ENCODE assay signal across 10 cellular contexts in the genomic region with DNA sequence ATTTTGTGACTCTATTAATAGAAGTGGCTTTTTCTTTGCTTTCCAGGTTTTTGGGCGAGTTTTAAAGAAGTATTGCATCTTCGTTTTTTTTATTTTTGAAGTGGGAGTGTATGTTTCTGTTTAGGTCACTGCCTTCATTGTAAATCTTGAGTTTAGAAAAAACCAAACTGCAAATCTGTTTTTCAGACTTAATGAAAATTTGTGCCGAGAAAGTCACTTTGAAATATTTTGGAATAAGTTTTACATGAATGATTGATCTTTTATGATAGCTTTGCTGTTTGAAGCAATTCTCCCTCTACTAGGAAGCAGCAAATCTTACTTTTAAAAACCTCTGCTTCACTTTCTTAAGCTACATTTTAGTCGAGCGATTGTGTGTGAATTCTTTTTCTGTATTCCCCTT. TPM values are rescaled to one million over a fixed set of nuclear protein-coding genes. Genes with fewer than 3 reads are reported as not detected.
DNase-seq lines count a peak whose midpoint lies in the region; ATAC-seq and TF ChIP-seq lines count a peak whose summit lies in the region.
"Had no signal": no experiment of that assay in that cellular context is flagged by ENCODE, and none has a peak within 500 bp of the region (broad histone marks: within the 10 kb centered on the region; RNA-seq: fewer than 3 reads in every experiment).

No MANE protein-coding gene starts in this region.

- no peaks in the 10 kb centered on the region for H3K27me3 Mint-ChIP-seq in naive thymus-derived CD8-positive, alpha-beta T cell

- H3K4me1 Mint-ChIP-seq in naive thymus-derived CD8-positive, alpha-beta T cell, result peaks cover 42 to 87% (median 75%) of the 10 kb centered on the region in 4 donors

- H3K27ac ChIP-seq in HUES6 (ENCODE audit: low read depth, low read length), result peak overlapping the region; percentile 22; the same call in 1 of the 2 replicates

- peaks cover 0 to 2% (median 0%) of the 10 kb centered on the region in 9 donors for H3K9me3 Mint-ChIP-seq in naive thymus-derived CD8-positive, alpha-beta T cell

- DNase-seq in AG10803 (ENCODE audit: low read depth), result no peak
- DNase-seq in choroid plexus epithelial cell (ENCODE audit: low read depth), result no peak
- DNase-seq in naive thymus-derived CD8-positive, alpha-beta T cell, result no peak
- DNase-seq in COLO668 (lab: John Stamatoyannopoulos, UW; ENCODE audit: unreplicated experiment), result no peak
- no peak for DNase-seq in amniotic stem cell (lab: John Stamatoyannopoulos, UW)
- no peak for DNase-seq in HK-2 (ENCODE audit: unreplicated experiment)
- DNase-seq: NCI-H1694; stimulated activated CD4-positive, alpha-beta T cell treated with anti-CD3 and anti-CD28 coated beads, Interleukin-4, amount 100 ng/mL, for 1 hour had no signal

- POLR2A ChIA-PET in naive thymus-derived CD8-positive, alpha-beta T cell (lab: Charles Lee), result interaction anchor here (0.7 to 5.7 kb wide), 3 partner anchors 64 to 165 kb away, joined by 3 to 69 read pairs (median 3); partner anchors contain the start of genes ELAC1 and ME2

- peak overlapping the region; percentile 89 to 99 (median 95) for H3K4me3 Mint-ChIP-seq in naive thymus-derived CD8-positive, alpha-beta T cell

- H3K27me3 ChIP-seq in HUES6 (ENCODE audit: control insufficient read depth, insufficient read depth, low read length), result no peaks in the 10 kb centered on the region

- no peaks in the 10 kb centered on the region for H3K9me3 ChIP-seq in HUES6 (ENCODE audit: control insufficient read depth, insufficient read depth, low read depth, low read length)

- H3K36me3 Mint-ChIP-seq in naive thymus-derived CD8-positive, alpha-beta T cell, result peaks cover 2 to 41% (median 4%) of the 10 kb centered on the region in 3 donors

- peak overlapping the region in 8 of 10 donors; percentile 13 to 96 (median 50) for H3K27ac Mint-ChIP-seq in naive thymus-derived CD8-positive, alpha-beta T cell

- H3K36me3 ChIP-seq in HUES6 (ENCODE audit: control insufficient read depth, insufficient read depth, low read length), result peaks cover 5% of the 10 kb centered on the region; the same call in 1 of the 2 replicates

- no peak overlapping the region for H3K9ac ChIP-seq in HUES6 (ENCODE audit: low read length)

- TF ChIP-seq CTCF in AG10803 (conservative IDR thresholded peaks at IDR 0.05; ENCODE audit: low read length), result no peak
- TF ChIP-seq CTCF in choroid plexus epithelial cell (conservative IDR thresholded peaks at IDR 0.05; ENCODE audit: low read depth, low read length), result no peak

- ATAC-seq in naive thymus-derived CD8-positive, alpha-beta T cell, result no peak
- no peak for ATAC-seq in HG02588 (IDR thresholded peaks at IDR 0.05; ENCODE audit: unreplicated experiment)

- H3K4me1 ChIP-seq in HUES6 (ENCODE audit: control insufficient read depth, insufficient read depth, low read length), result peaks cover 46% of the 10 kb centered on the region

- H3K4me3 ChIP-seq in AG10803 (ENCODE audit: low read length) (peak overlapping the region; percentile 72), HUES6 (ENCODE audit: low read depth, low read length) (peak overlapping the region; percentile 90), choroid plexus epithelial cell (ENCODE audit: low read depth, low read length) (peak overlapping the region; percentile 90)

RNA-seq across cellular contexts. Expression of gene SMAD4, which starts 2.2 kb away (rescaled TPM):
- total RNA-seq in naive thymus-derived CD8-positive, alpha-beta T cell, result 100 to 1,000 TPM; 156 to 169 TPM
- polyA plus RNA-seq in naive thymus-derived CD8-positive, alpha-beta T cell, result 10 to 100 TPM; 46.0 to 69.2 (median 48.6) TPM
